Comparison of ENCODE assay signal across 18 cellular contexts in genomic region chr22:26053737-26054316, GRCh38.
A peak's percentile ranks its signal among the peaks of the same experiment; 100 is the strongest.
DNase-seq lines count a peak whose midpoint lies in the region; ATAC-seq, FAIRE-seq and TF ChIP-seq lines count a peak whose summit lies in the region.
"Had no signal": no experiment of that assay in that cellular context is flagged by ENCODE, and none has a peak within 500 bp of the region (broad histone marks: within the 10 kb centered on the region; RNA-seq: fewer than 3 reads in every experiment).

No MANE protein-coding gene starts in this region.

- H3K36me3 Mint-ChIP-seq in endodermal cell (ENCODE audit: low read depth), result no peaks in the 10 kb centered on the region

- 83 to 89% methylated on average over 3 to 4 of the region's 4 CpGs for WGBS in endodermal cell (ENCODE audit: insufficient coverage in 1 of 2, insufficient read length in 1 of 2), 2 experiments

- no peak overlapping the region for H3K27ac Mint-ChIP-seq in endodermal cell
- H3K27ac Mint-ChIP-seq: HFFc6 had no signal

- no peaks in the 10 kb centered on the region for H3K27me3 ChIP-seq in endodermal cell (ENCODE audit: control insufficient read depth, insufficient read depth, low read length, poor library complexity, severe bottlenecking)

- no peaks in the 10 kb centered on the region for H3K9me3 Mint-ChIP-seq in endodermal cell

- H3K36me3 ChIP-seq in endodermal cell (ENCODE audit: control insufficient read depth, insufficient read depth, low read length), result no peaks in the 10 kb centered on the region
- H3K36me3 ChIP-seq: SJSA1 had no signal

- peaks cover 15% of the 10 kb centered on the region for H3K4me1 ChIP-seq in endodermal cell (ENCODE audit: control insufficient read depth, insufficient read depth, low read length)
- H3K4me1 ChIP-seq: SJSA1 had no signal

- no peak overlapping the region for H3K27ac ChIP-seq in endodermal cell (ENCODE audit: low read depth, low read length)
- H3K27ac ChIP-seq: HL-60, SJSA1 had no signal

- no peaks in the 10 kb centered on the region for H3K27me3 Mint-ChIP-seq in endodermal cell (ENCODE audit: insufficient read depth)

- no peak for FAIRE-seq in GM12891 (lab: Jason Lieb, UNC)
- FAIRE-seq: H1, HTR-8/SVneo had no signal

- peaks cover 10% of the 10 kb centered on the region for H3K9me3 ChIP-seq in endodermal cell (ENCODE audit: control insufficient read depth, low read length)
- H3K9me3 ChIP-seq: SJSA1 had no signal

- no peak overlapping the region for H3K9ac ChIP-seq in endodermal cell (ENCODE audit: extremely low read depth, low read length, poor library complexity, severe bottlenecking)

- ATAC-seq in HG03520 (IDR thresholded peaks at IDR 0.05; ENCODE audit: unreplicated experiment), result no peak
- ATAC-seq in HG03139 (IDR thresholded peaks at IDR 0.05; ENCODE audit: unreplicated experiment), result no peak

- no peak overlapping the region for H3K4me3 Mint-ChIP-seq in endodermal cell
- H3K4me3 Mint-ChIP-seq: HFFc6 had no signal

- TF ChIP-seq CTCF in endodermal cell (conservative IDR thresholded peaks at IDR 0.05), result no peak

- no peak for TF ChIP-seq POLR2A in GM12891 (IDR thresholded peaks at IDR 0.05; ENCODE audit: low read depth, low read length)

- DNase-seq in NCI-H748 (lab: John Stamatoyannopoulos, UW; ENCODE audit: unreplicated experiment), result peak; percentile 54
- DNase-seq in NCI-H748 treated with DMSO at 0.1 percent for 48 hours (lab: John Stamatoyannopoulos, UW), result no peak
- peak; percentile 62 for DNase-seq in NCI-H146 treated with DMSO at 0.1 percent for 48 hours (lab: John Stamatoyannopoulos, UW; ENCODE audit: unreplicated experiment)
- DNase-seq in endodermal cell, result peak; percentile 55
- DNase-seq in putamen (ENCODE audit: low spot score), result no peak
- no peak for DNase-seq in GM12891 (ENCODE audit: insufficient read length, low spot score)
- DNase-seq: C1 segment of cervical spinal cord, HFFc6, NCI-H1105 treated with DMSO at 0.1 percent for 48 hours, NCI-H2029 treated with DMSO at 0.1 percent for 48 hours, NCI-H226, NCI-H524 treated with DMSO at 0.1 percent for 48 hours had no signal

- H3K4me1 Mint-ChIP-seq in endodermal cell, result peaks cover 43% of the 10 kb centered on the region

- H3K4me3 ChIP-seq in endodermal cell (ENCODE audit: low read length), result no peak overlapping the region
- H3K4me3 ChIP-seq: SJSA1 had no signal

TF ChIP-seq in GM12891, 5 proteins besides CTCF, POLR2A, EP300 and RAD21:
- TF ChIP-seq PAX5 (IDR thresholded peaks at IDR 0.05; ENCODE audit: insufficient read depth, low read length, severe bottlenecking), result no peak
- no peak for TF ChIP-seq SPI1 (IDR thresholded peaks at IDR 0.05; ENCODE audit: low read depth, low read length)
- no peak for TF ChIP-seq TAF1 (IDR thresholded peaks at IDR 0.05; ENCODE audit: low read depth, low read length)
- TF ChIP-seq POLR2AphosphoS5 (IDR thresholded peaks at IDR 0.05; ENCODE audit: low read depth, low read length), result no peak
- no peak for TF ChIP-seq POU2F2 (IDR thresholded peaks at IDR 0.05; ENCODE audit: low read depth, low read length)

Comparison
In these comparisons a context has a peak if more than half of its experiments do, and no peak if none do; other contexts are left out.
1. DNase-seq: peak in NCI-H748 (single experiment), NCI-H146 treated with DMSO at 0.1 percent for 48 hours (single experiment) and endodermal cell (single experiment); none in NCI-H748 treated with DMSO at 0.1 percent for 48 hours (single experiment), putamen (single experiment) and GM12891 (single experiment).